1 cellular context compared by ENCODE assay signal in genomic region chr11:74170694-74171629, GRCh38.
TF ChIP-seq lines count a peak whose summit lies in the region.

A gene with protein sequence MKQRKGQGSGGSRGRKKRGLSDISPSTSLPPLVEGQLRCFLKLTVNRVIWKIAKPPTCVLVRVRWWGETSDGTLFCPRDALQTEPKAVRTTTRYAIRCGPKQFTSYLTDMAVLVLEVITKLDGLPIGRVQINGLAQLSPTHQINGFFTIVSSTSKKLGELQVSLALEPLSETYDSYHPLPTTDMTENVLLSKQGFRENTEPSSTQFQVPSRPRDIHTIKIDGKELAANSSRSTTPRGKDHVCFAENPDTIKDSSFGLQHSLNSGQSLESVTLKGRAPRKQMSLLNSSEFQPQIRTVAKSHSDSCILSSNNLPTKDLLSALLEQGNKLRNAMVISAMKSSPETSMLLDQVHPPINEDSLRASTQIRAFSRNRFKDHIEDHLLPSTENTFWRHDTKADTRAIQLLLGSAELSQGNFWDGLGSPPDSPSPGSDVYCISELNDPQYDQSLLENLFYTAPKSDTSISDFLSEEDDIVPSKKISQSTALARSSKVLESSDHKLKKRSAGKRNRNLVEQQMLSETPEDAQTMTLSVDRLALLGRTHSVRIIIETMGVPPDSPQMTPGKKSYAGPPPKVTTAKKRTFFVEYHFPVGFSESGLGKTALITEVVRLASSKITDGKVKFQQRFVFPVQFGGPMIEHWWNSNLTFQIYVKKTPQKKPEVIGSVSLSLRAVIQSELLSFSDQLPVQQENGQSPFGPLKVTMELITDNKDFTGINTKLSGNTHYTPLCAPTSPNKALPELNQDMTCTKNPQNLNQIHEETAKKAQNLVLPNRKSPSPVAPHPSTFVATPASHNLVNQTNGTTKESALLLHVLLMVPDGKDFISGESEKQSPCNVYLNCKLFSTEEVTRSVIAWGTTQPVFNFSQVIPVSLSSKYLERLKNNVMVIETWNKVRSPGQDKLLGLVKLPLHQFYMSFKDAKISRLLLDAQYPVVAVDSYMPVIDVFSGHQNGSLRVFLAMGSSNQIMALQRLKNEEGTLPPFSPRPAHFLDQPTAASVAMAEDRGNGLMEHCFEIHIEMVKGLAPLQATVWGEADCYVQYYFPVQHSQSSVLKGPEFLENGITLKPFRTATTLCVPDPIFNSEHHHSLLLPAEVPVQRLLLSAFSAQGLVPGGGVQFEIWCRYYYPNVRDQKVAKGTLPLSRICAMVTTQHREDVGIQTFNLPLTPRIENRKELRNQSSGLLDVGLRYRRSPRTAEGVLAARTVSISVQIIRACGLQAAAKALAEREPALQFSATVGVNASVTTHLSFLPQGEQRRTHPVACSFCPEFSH (N-terminal part only) (minus strand): TSS chr11:74171002. CDS start chr11:74170792, 210 bp downstream.
A gene with protein sequence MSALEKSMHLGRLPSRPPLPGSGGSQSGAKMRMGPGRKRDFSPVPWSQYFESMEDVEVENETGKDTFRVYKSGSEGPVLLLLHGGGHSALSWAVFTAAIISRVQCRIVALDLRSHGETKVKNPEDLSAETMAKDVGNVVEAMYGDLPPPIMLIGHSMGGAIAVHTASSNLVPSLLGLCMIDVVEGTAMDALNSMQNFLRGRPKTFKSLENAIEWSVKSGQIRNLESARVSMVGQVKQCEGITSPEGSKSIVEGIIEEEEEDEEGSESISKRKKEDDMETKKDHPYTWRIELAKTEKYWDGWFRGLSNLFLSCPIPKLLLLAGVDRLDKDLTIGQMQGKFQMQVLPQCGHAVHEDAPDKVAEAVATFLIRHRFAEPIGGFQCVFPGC (plus strand): TSS chr11:74171289. CDS start chr11:74171422, 133 bp downstream.

TF ChIP-seq in HEK293, 187 proteins besides CTCF, POLR2A, EP300 and RAD21 (continued from another document and continues in another):
- TF ChIP-seq, protein P1, sequence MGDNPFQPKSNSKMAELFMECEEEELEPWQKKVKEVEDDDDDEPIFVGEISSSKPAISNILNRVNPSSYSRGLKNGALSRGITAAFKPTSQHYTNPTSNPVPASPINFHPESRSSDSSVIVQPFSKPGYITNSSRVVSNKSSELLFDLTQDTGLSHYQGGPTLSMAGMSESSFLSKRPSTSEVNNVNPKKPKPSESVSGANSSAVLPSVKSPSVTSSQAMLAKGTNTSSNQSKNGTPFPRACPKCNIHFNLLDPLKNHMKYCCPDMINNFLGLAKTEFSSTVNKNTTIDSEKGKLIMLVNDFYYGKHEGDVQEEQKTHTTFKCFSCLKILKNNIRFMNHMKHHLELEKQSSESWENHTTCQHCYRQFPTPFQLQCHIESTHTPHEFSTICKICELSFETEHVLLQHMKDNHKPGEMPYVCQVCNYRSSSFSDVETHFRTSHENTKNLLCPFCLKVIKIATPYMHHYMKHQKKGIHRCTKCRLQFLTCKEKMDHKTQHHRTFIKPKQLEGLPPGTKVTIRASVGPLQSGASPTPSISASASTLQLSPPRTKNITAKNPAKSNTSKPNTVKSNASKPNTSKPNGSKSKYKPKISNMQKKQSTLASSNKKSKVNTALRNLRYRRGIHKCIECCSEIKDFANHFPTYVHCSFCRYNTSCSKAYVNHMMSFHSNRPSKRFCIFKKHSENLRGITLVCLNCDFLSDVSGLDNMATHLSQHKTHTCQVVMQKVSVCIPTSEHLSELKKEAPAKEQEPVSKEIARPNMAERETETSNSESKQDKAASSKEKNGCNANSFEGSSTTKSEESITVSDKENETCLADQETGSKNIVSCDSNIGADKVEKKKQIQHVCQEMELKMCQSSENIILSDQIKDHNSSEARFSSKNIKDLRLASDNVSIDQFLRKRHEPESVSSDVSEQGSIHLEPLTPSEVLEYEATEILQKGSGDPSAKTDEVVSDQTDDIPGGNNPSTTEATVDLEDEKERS (tag by site-specific recombination; IDR thresholded peaks at IDR 0.05): no peak
- peak; percentile 46; the same call in 1 of the 2 replicates for TF ChIP-seq ZXDB (tag by site-specific recombination; IDR thresholded peaks at IDR 0.05)
- TF ChIP-seq ZSCAN30 (tag by site-specific recombination; IDR thresholded peaks at IDR 0.05): no peak
- TF ChIP-seq ZNF792 (tag by site-specific recombination; IDR thresholded peaks at IDR 0.05): no peak
- TF ChIP-seq ZNF510 (tag by site-specific recombination; IDR thresholded peaks at IDR 0.05; ENCODE audit: insufficient replicate concordance): no peak
- TF ChIP-seq ZBTB10 (tag by site-specific recombination; IDR thresholded peaks at IDR 0.05): peak; percentile 86
- peak; percentile 84 for TF ChIP-seq ZBTB8A (tag by site-specific recombination; IDR thresholded peaks at IDR 0.05)
- TF ChIP-seq, protein P2, sequence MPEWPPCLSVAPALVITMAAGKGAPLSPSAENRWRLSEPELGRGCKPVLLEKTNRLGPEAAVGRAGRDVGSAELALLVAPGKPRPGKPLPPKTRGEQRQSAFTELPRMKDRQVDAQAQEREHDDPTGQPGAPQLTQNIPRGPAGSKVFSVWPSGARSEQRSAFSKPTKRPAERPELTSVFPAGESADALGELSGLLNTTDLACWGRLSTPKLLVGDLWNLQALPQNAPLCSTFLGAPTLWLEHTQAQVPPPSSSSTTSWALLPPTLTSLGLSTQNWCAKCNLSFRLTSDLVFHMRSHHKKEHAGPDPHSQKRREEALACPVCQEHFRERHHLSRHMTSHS (tag by site-specific recombination; IDR thresholded peaks at IDR 0.05): no peak
- TF ChIP-seq ZNF76 (tag by site-specific recombination; IDR thresholded peaks at IDR 0.05; ENCODE audit: borderline replicate concordance, low read depth): peak; percentile 89
- no peak for TF ChIP-seq ZNF138 (tag by site-specific recombination; IDR thresholded peaks at IDR 0.05; ENCODE audit: borderline replicate concordance)
- TF ChIP-seq, protein P3, sequence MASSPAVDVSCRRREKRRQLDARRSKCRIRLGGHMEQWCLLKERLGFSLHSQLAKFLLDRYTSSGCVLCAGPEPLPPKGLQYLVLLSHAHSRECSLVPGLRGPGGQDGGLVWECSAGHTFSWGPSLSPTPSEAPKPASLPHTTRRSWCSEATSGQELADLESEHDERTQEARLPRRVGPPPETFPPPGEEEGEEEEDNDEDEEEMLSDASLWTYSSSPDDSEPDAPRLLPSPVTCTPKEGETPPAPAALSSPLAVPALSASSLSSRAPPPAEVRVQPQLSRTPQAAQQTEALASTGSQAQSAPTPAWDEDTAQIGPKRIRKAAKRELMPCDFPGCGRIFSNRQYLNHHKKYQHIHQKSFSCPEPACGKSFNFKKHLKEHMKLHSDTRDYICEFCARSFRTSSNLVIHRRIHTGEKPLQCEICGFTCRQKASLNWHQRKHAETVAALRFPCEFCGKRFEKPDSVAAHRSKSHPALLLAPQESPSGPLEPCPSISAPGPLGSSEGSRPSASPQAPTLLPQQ (tag by site-specific recombination; IDR thresholded peaks at IDR 0.05): 0 out of 2 replicates have a peak, but pooled peaks have one; percentile 28
- TF ChIP-seq YY2 (tag by site-specific recombination; IDR thresholded peaks at IDR 0.05): peak; percentile 29; the same call in 1 of the 2 replicates
- peak; percentile 24; the same call in 1 of the 2 replicates for TF ChIP-seq KLF7 (tag by site-specific recombination; IDR thresholded peaks at IDR 0.05; ENCODE audit: borderline replicate concordance)
- peak; percentile 29; the same call in 1 of the 2 replicates for TF ChIP-seq ZNF777 (tag by site-specific recombination; IDR thresholded peaks at IDR 0.05; ENCODE audit: borderline replicate concordance)
- TF ChIP-seq ZNF585B (tag by site-specific recombination; IDR thresholded peaks at IDR 0.05): no peak
- no peak for TF ChIP-seq HOXA7 (CRISPR knock-in tag; IDR thresholded peaks at IDR 0.05; ENCODE audit: borderline replicate concordance)
- TF ChIP-seq ZNF768 (tag by site-specific recombination; IDR thresholded peaks at IDR 0.05): no peak
- peak; percentile 57; the same call in 1 of the 2 replicates for TF ChIP-seq KLF16 (tag by site-specific recombination; IDR thresholded peaks at IDR 0.05)
- no peak for TF ChIP-seq HOXC10 (CRISPR knock-in tag; IDR thresholded peaks at IDR 0.05)
- peak; percentile 86 for TF ChIP-seq ZBTB21 (tag by site-specific recombination; IDR thresholded peaks at IDR 0.05)
- TF ChIP-seq SP2 (tag by site-specific recombination; IDR thresholded peaks at IDR 0.05): peak; percentile 93
- no peak for TF ChIP-seq ZNF610 (tag by site-specific recombination; IDR thresholded peaks at IDR 0.05; ENCODE audit: borderline replicate concordance)
- peak; percentile 60; the same call in 1 of the 2 replicates for TF ChIP-seq ZNF501 (tag by site-specific recombination; IDR thresholded peaks at IDR 0.05)
- TF ChIP-seq, protein P4, sequence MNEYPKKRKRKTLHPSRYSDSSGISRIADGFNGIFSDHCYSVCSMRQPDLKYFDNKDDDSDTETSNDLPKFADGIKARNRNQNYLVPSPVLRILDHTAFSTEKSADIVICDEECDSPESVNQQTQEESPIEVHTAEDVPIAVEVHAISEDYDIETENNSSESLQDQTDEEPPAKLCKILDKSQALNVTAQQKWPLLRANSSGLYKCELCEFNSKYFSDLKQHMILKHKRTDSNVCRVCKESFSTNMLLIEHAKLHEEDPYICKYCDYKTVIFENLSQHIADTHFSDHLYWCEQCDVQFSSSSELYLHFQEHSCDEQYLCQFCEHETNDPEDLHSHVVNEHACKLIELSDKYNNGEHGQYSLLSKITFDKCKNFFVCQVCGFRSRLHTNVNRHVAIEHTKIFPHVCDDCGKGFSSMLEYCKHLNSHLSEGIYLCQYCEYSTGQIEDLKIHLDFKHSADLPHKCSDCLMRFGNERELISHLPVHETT (tag by site-specific recombination; IDR thresholded peaks at IDR 0.05): no peak
- TF ChIP-seq KLF8 (tag by site-specific recombination; IDR thresholded peaks at IDR 0.05): peak; percentile 62
- TF ChIP-seq ZNF560 (tag by site-specific recombination; IDR thresholded peaks at IDR 0.05; ENCODE audit: borderline replicate concordance): no peak
- TF ChIP-seq ZNF558 (tag by site-specific recombination; IDR thresholded peaks at IDR 0.05): no peak
- TF ChIP-seq SP3 (tag by site-specific recombination; IDR thresholded peaks at IDR 0.05): peak; percentile 95
- TF ChIP-seq SCRT2 (tag by site-specific recombination; IDR thresholded peaks at IDR 0.05): peak; percentile 89
- peak; percentile 40; the same call in 1 of the 2 replicates for TF ChIP-seq ZFP69B (tag by site-specific recombination; IDR thresholded peaks at IDR 0.05)
- TF ChIP-seq, protein P5, sequence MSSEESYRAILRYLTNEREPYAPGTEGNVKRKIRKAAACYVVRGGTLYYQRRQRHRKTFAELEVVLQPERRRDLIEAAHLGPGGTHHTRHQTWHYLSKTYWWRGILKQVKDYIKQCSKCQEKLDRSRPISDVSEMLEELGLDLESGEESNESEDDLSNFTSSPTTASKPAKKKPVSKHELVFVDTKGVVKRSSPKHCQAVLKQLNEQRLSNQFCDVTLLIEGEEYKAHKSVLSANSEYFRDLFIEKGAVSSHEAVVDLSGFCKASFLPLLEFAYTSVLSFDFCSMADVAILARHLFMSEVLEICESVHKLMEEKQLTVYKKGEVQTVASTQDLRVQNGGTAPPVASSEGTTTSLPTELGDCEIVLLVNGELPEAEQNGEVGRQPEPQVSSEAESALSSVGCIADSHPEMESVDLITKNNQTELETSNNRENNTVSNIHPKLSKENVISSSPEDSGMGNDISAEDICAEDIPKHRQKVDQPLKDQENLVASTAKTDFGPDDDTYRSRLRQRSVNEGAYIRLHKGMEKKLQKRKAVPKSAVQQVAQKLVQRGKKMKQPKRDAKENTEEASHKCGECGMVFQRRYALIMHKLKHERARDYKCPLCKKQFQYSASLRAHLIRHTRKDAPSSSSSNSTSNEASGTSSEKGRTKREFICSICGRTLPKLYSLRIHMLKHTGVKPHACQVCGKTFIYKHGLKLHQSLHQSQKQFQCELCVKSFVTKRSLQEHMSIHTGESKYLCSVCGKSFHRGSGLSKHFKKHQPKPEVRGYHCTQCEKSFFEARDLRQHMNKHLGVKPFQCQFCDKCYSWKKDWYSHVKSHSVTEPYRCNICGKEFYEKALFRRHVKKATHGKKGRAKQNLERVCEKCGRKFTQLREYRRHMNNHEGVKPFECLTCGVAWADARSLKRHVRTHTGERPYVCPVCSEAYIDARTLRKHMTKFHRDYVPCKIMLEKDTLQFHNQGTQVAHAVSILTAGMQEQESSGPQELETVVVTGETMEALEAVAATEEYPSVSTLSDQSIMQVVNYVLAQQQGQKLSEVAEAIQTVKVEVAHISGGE (tag by site-specific recombination; conservative IDR thresholded peaks at IDR 0.05; ENCODE audit: low read depth): peak; percentile 94
- TF ChIP-seq PRDM4 (tag by site-specific recombination; IDR thresholded peaks at IDR 0.05): no peak
- peak; percentile 61 for TF ChIP-seq ZBTB17 (tag by site-specific recombination; IDR thresholded peaks at IDR 0.05)
- peak; percentile 96 for TF ChIP-seq ZNF629 (tag by site-specific recombination; IDR thresholded peaks at IDR 0.05)
- peak; percentile 60; the same call in 1 of the 2 replicates for TF ChIP-seq KLF9 (tag by site-specific recombination; IDR thresholded peaks at IDR 0.05; ENCODE audit: low read depth)
- peak; percentile 57 for TF ChIP-seq GLIS1 (tag by site-specific recombination; IDR thresholded peaks at IDR 0.05)
- TF ChIP-seq ZNF530 (tag by site-specific recombination; IDR thresholded peaks at IDR 0.05; ENCODE audit: low read depth): no peak
- TF ChIP-seq ZNF239 (tag by site-specific recombination; IDR thresholded peaks at IDR 0.05): no peak
